18 cellular contexts compared by ENCODE assay signal in genomic region chr3:197485143-197485542, GRCh38.
DNase-seq lines count a peak whose midpoint lies in the region; ATAC-seq and TF ChIP-seq lines count a peak whose summit lies in the region.
"Had no signal": no experiment of that assay in that cellular context is flagged by ENCODE, and none has a peak within 500 bp of the region (broad histone marks: within the 10 kb centered on the region; RNA-seq: fewer than 3 reads in every experiment).

No MANE protein-coding gene starts in this region.

- ATAC-seq in SK-N-SH treated with all-trans-retinoic acid at 6 μM for 48 hours, result no peak
- ATAC-seq in WTC11, result no peak

- CTCF ChIA-PET in WTC11 (lab: Charles Lee), result no interaction called here

- no peaks in the 10 kb centered on the region for H3K9me3 Mint-ChIP-seq in progenitor cell of endocrine pancreas (ENCODE audit: low read depth)
- H3K9me3 Mint-ChIP-seq in WTC11, result peaks cover 4% of the 10 kb centered on the region; the same call in 1 of the 2 replicates
- H3K9me3 Mint-ChIP-seq: CD4-positive, CD25-positive, alpha-beta regulatory T cell; CD8-positive, alpha-beta memory T cell had no signal

- H3K36me3 Mint-ChIP-seq in progenitor cell of endocrine pancreas (ENCODE audit: insufficient read depth), result no peaks in the 10 kb centered on the region
- H3K36me3 Mint-ChIP-seq in WTC11, result no peaks in the 10 kb centered on the region
- H3K36me3 Mint-ChIP-seq: CD4-positive, CD25-positive, alpha-beta regulatory T cell; CD8-positive, alpha-beta memory T cell; IgD-negative memory B cell had no signal

- peak overlapping the region; percentile 47 for H3K27ac Mint-ChIP-seq in progenitor cell of endocrine pancreas
- H3K27ac Mint-ChIP-seq in WTC11, result no peak overlapping the region
- H3K27ac Mint-ChIP-seq: B cell; CD8-positive, alpha-beta memory T cell had no signal

- POLR2A ChIA-PET in WTC11 (lab: Charles Lee), result no interaction called here

- TF ChIP-seq CTCF in progenitor cell of endocrine pancreas (IDR thresholded peaks at IDR 0.05; ENCODE audit: unreplicated experiment) (no peak), WTC11 (IDR thresholded peaks at IDR 0.05) (no peak)

- H3K27me3 Mint-ChIP-seq in progenitor cell of endocrine pancreas, result peaks cover 14% of the 10 kb centered on the region
- H3K27me3 Mint-ChIP-seq in WTC11 (ENCODE audit: low read depth), result no peaks in the 10 kb centered on the region; the same call in 1 of the 2 replicates
- H3K27me3 Mint-ChIP-seq: IgD-negative memory B cell had no signal

- H3K4me3 Mint-ChIP-seq in progenitor cell of endocrine pancreas (ENCODE audit: low read depth) (no peak overlapping the region), WTC11 (no peak overlapping the region)
- H3K4me3 Mint-ChIP-seq: B cell; CD4-positive, CD25-positive, alpha-beta regulatory T cell; CD8-positive, alpha-beta memory T cell; IgD-negative memory B cell had no signal

- H3K4me1 Mint-ChIP-seq in progenitor cell of endocrine pancreas (ENCODE audit: low read depth) (peaks cover under 1% of the 10 kb centered on the region), WTC11 (peaks cover 24% of the 10 kb centered on the region)
- H3K4me1 Mint-ChIP-seq: B cell; CD4-positive, CD25-positive, alpha-beta regulatory T cell; CD8-positive, alpha-beta memory T cell had no signal

- DNase-seq in NCI-H524 (lab: John Stamatoyannopoulos, UW), result peak; percentile 58 to 91
- DNase-seq in NCI-H524 treated with DMSO at 0.1 percent for 48 hours (lab: John Stamatoyannopoulos, UW), result no peak
- peak; percentile 58 for DNase-seq in NCI-H82 (lab: John Stamatoyannopoulos, UW)
- no peak for DNase-seq in progenitor cell of endocrine pancreas (ENCODE audit: low spot score, unreplicated experiment)
- DNase-seq in GM19240 (ENCODE audit: insufficient read length, low spot score), result no peak
- no peak for DNase-seq in WTC11 (ENCODE audit: low spot score)
- no peak for DNase-seq in activated naive CD4-positive, alpha-beta T cell (lab: John Stamatoyannopoulos, UW)
- DNase-seq: 8988T; C1 segment of cervical spinal cord; CD4-positive, CD25-positive, alpha-beta regulatory T cell; CD8-positive, alpha-beta memory T cell; COR-L47; DMS153; GDM1; KG1 had no signal

TF ChIP-seq in SK-N-SH treated with all-trans-retinoic acid at 6 μM for 48 hours, 23 proteins besides CTCF, POLR2A, EP300 and RAD21:
- no peak for TF ChIP-seq ARNTL (CRISPR knock-in tag; IDR thresholded peaks at IDR 0.05; ENCODE audit: borderline replicate concordance, low read depth)
- TF ChIP-seq CSDC2 (CRISPR knock-in tag; IDR thresholded peaks at IDR 0.05), result no peak
- no peak for TF ChIP-seq RARB (CRISPR knock-in tag; IDR thresholded peaks at IDR 0.05)
- no peak for TF ChIP-seq CREB5 (CRISPR knock-in tag; IDR thresholded peaks at IDR 0.05; ENCODE audit: low read depth)
- peak; percentile 65; the same call in 1 of the 2 replicates for TF ChIP-seq TCF4 (CRISPR knock-in tag; IDR thresholded peaks at IDR 0.05; ENCODE audit: borderline replicate concordance)

TF ChIP-seq in WTC11, 78 proteins besides CTCF, POLR2A, EP300 and RAD21 (continues in another document):
- TF ChIP-seq E2F5 (CRISPR knock-in tag; IDR thresholded peaks at IDR 0.05) (no peak), NR1H2 (CRISPR knock-in tag; IDR thresholded peaks at IDR 0.05) (no peak), NFYB (CRISPR knock-in tag; conservative IDR thresholded peaks at IDR 0.05; ENCODE audit: low read depth) (no peak), GTF2I (CRISPR knock-in tag; conservative IDR thresholded peaks at IDR 0.05) (no peak), PRDM15 (CRISPR knock-in tag; IDR thresholded peaks at IDR 0.05) (no peak), PRRX2 (CRISPR knock-in tag; IDR thresholded peaks at IDR 0.05) (no peak), ZNF138 (CRISPR knock-in tag; conservative IDR thresholded peaks at IDR 0.05) (no peak), TEAD4 (CRISPR knock-in tag; IDR thresholded peaks at IDR 0.05) (no peak)
- TF ChIP-seq, protein P1, sequence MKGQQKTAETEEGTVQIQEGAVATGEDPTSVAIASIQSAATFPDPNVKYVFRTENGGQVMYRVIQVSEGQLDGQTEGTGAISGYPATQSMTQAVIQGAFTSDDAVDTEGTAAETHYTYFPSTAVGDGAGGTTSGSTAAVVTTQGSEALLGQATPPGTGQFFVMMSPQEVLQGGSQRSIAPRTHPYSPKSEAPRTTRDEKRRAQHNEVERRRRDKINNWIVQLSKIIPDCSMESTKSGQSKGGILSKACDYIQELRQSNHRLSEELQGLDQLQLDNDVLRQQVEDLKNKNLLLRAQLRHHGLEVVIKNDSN (CRISPR knock-in tag; IDR thresholded peaks at IDR 0.05), result no peak
- TF ChIP-seq, protein P2, sequence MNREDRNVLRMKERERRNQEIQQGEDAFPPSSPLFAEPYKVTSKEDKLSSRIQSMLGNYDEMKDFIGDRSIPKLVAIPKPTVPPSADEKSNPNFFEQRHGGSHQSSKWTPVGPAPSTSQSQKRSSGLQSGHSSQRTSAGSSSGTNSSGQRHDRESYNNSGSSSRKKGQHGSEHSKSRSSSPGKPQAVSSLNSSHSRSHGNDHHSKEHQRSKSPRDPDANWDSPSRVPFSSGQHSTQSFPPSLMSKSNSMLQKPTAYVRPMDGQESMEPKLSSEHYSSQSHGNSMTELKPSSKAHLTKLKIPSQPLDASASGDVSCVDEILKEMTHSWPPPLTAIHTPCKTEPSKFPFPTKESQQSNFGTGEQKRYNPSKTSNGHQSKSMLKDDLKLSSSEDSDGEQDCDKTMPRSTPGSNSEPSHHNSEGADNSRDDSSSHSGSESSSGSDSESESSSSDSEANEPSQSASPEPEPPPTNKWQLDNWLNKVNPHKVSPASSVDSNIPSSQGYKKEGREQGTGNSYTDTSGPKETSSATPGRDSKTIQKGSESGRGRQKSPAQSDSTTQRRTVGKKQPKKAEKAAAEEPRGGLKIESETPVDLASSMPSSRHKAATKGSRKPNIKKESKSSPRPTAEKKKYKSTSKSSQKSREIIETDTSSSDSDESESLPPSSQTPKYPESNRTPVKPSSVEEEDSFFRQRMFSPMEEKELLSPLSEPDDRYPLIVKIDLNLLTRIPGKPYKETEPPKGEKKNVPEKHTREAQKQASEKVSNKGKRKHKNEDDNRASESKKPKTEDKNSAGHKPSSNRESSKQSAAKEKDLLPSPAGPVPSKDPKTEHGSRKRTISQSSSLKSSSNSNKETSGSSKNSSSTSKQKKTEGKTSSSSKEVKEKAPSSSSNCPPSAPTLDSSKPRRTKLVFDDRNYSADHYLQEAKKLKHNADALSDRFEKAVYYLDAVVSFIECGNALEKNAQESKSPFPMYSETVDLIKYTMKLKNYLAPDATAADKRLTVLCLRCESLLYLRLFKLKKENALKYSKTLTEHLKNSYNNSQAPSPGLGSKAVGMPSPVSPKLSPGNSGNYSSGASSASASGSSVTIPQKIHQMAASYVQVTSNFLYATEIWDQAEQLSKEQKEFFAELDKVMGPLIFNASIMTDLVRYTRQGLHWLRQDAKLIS (CRISPR knock-in tag; IDR thresholded peaks at IDR 0.05; ENCODE audit: borderline replicate concordance), result no peak
- TF ChIP-seq, protein P3, sequence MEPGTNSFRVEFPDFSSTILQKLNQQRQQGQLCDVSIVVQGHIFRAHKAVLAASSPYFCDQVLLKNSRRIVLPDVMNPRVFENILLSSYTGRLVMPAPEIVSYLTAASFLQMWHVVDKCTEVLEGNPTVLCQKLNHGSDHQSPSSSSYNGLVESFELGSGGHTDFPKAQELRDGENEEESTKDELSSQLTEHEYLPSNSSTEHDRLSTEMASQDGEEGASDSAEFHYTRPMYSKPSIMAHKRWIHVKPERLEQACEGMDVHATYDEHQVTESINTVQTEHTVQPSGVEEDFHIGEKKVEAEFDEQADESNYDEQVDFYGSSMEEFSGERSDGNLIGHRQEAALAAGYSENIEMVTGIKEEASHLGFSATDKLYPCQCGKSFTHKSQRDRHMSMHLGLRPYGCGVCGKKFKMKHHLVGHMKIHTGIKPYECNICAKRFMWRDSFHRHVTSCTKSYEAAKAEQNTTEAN (CRISPR knock-in tag; IDR thresholded peaks at IDR 0.05), result no peak

Comparison
In these comparisons a context has a peak if more than half of its experiments do, and no peak if none do; other contexts are left out.
1. DNase-seq: peak in NCI-H524 (2 of 2) and NCI-H82 (single experiment); none in NCI-H524 treated with DMSO at 0.1 percent for 48 hours (single experiment), progenitor cell of endocrine pancreas (single experiment), GM19240 (single experiment), WTC11 (single experiment) and activated naive CD4-positive, alpha-beta T cell (0 of 4).